In the genomic region with DNA sequence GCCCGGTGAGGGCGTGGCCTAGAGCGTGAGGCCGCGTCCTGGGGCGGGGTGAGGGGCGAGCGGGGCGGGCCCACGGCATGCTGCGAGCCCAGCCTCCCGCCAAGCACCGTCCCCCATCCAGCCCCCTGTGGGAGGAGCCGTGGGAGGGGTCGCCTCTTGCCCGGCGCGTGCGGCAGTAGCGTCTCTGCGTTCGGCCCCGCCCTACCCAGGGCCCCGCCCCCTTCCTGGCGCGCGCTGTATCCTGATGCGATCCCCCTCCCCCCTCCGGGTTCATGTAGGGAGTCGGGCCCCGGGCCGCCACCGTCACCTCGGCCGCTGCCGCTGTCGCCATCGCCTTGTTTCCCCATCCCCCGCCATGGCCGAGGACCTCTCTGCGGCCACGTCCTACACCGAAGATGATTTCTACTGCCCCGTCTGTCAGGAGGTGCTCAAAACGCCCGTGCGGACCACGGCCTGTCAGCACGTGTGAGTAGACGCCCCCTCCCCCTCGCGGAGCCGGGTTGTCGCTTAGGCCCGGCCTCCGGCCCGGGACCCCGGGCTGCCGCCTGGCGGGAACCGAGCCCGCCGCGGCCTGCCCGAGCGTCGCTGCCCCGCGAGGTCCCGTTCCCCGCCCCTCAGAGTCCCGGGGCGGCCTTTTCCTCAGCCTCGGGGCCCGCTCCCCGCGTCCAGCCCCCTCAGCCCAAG, we compare ENCODE assay signal across 8 cellular contexts. TPM values are rescaled to one million over a fixed set of nuclear protein-coding genes. Genes with fewer than 3 reads are reported as not detected.
DNase-seq lines count a peak whose midpoint lies in the region; ATAC-seq and TF ChIP-seq lines count a peak whose summit lies in the region.

No MANE protein-coding gene starts in this region.

- ATAC-seq in GM21390 (IDR thresholded peaks at IDR 0.05; ENCODE audit: unreplicated experiment), result peak; percentile 77

- H3K4me3 ChIP-seq in endodermal cell (ENCODE audit: low read length), result peak overlapping the region; percentile 88

- H3K9me3 ChIP-seq in endodermal cell (ENCODE audit: control insufficient read depth, low read length), result no peaks in the 10 kb centered on the region

- in situ Hi-C loops in Caki2 (cut with HindIII; ENCODE audit: low pct_unique_long_range_greater_than_20kb, low sequenced_read_pairs), result no loop called here

- H3K36me3 Mint-ChIP-seq in endodermal cell (ENCODE audit: low read depth) (peaks cover 30% of the 10 kb centered on the region), mesothelial cell of epicardium (peaks cover 7% of the 10 kb centered on the region)

- H3K9me3 Mint-ChIP-seq in endodermal cell (no peaks in the 10 kb centered on the region), mesothelial cell of epicardium (no peaks in the 10 kb centered on the region)

- peak overlapping the region; percentile 92 for H3K9ac ChIP-seq in endodermal cell (ENCODE audit: extremely low read depth, low read length, poor library complexity, severe bottlenecking)

- DNase-seq in Caki2 (ENCODE audit: low read depth) (peak; percentile 85), HUDEP-2 (lab: John Stamatoyannopoulos, UW; ENCODE audit: unreplicated experiment in 76 of 76) (peak; percentile 65 to 100 (median 98)), NOMO-1 treated with dmso at 0.1 percent for 144 hours (lab: John Stamatoyannopoulos, UW; ENCODE audit: unreplicated experiment) (peak; percentile 96), endodermal cell (peak; percentile 99), mesothelial cell of epicardium (ENCODE audit: low spot score in 2 of 2, unreplicated experiment in 2 of 2) (peak; percentile 99)
- DNase-seq in activated CD8-positive, alpha-beta memory T cell treated with anti-CD3 and anti-CD28 coated beads, Interleukin-2, amount 50 U/mL, for 24 hours (ENCODE audit: extremely low read depth), result peak; percentile 99
- peak; percentile 99 for DNase-seq in stimulated activated CD8-positive, alpha-beta memory T cell treated with anti-CD3 and anti-CD28 coated beads, Interleukin-15, amount 100 ng/mL, for 4 hours (ENCODE audit: low read depth in 2 of 2)

- H3K4me1 Mint-ChIP-seq in endodermal cell, result peaks cover 11% of the 10 kb centered on the region
- H3K4me1 Mint-ChIP-seq in mesothelial cell of epicardium, result peaks cover 29% of the 10 kb centered on the region

- H3K27ac Mint-ChIP-seq in endodermal cell, result peak overlapping the region; percentile 98
- H3K27ac Mint-ChIP-seq in mesothelial cell of epicardium, result peak overlapping the region; percentile 98

- H3K27me3 Mint-ChIP-seq in endodermal cell (ENCODE audit: insufficient read depth) (no peaks in the 10 kb centered on the region), mesothelial cell of epicardium (ENCODE audit: low read depth) (no peaks in the 10 kb centered on the region)

- peaks cover 24% of the 10 kb centered on the region for H3K36me3 ChIP-seq in endodermal cell (ENCODE audit: control insufficient read depth, insufficient read depth, low read length)

- peak overlapping the region; percentile 89 for H3K4me3 Mint-ChIP-seq in endodermal cell
- H3K4me3 Mint-ChIP-seq in mesothelial cell of epicardium, result peak overlapping the region; percentile 94

- peak overlapping the region; percentile 99 for H3K27ac ChIP-seq in endodermal cell (ENCODE audit: low read depth, low read length)

- no peak for TF ChIP-seq CTCF in endodermal cell (conservative IDR thresholded peaks at IDR 0.05)
- no peak for TF ChIP-seq CTCF in mesothelial cell of epicardium (IDR thresholded peaks at IDR 0.05; ENCODE audit: unreplicated experiment)

- H3K4me1 ChIP-seq in endodermal cell (ENCODE audit: control insufficient read depth, insufficient read depth, low read length), result peaks cover 2% of the 10 kb centered on the region

- 0 to 1% methylated on average over 12 to 77 of the region's 77 CpGs for whole genome bisulfite sequencing in endodermal cell (ENCODE audit: insufficient coverage in 1 of 2, insufficient read length in 1 of 2), 2 experiments

- no peaks in the 10 kb centered on the region for H3K27me3 ChIP-seq in endodermal cell (ENCODE audit: control insufficient read depth, insufficient read depth, low read length, poor library complexity, severe bottlenecking)

RNA-seq across cellular contexts. Expression of a gene that starts 0.9 kb away (rescaled TPM):
- total RNA-seq in Caki2 (2014; rRNA removed; shearing (Covaris generic); ENCODE audit: low replicate concordance), result 20.2 and 68.3 TPM in 2 replicates
- total RNA-seq in endodermal cell, result 10 to 100 TPM; 45.2 to 59.6 TPM
- polyA plus RNA-seq in endodermal cell (2013, experiment 1 of 2), result 70.9 TPM
- polyA plus RNA-seq in endodermal cell (2013, experiment 2 of 2), result 56.7 TPM
- total RNA-seq in mesothelial cell of epicardium, result 28.5 to 37.9 TPM (median 31.9 TPM) in 3 replicates

Comparison
In these comparisons a context has a peak if more than half of its experiments do, and no peak if none do; other contexts are left out.
1. Peak in every context shown above with its lines: DNase-seq, ATAC-seq, H3K4me3 ChIP-seq and H3K27ac ChIP-seq.